24 cellular contexts compared by ENCODE assay signal in genomic region chr2:99350194-99350593, GRCh38. TPM values are rescaled to one million over a fixed set of nuclear protein-coding genes. Genes with fewer than 3 reads are reported as not detected.
DNase-seq lines count a peak whose midpoint lies in the region; ATAC-seq and TF ChIP-seq lines count a peak whose summit lies in the region.
"Had no signal": no experiment of that assay in that cellular context is flagged by ENCODE, and none has a peak within 500 bp of the region (broad histone marks: within the 10 kb centered on the region; RNA-seq: fewer than 3 reads in every experiment).

No MANE protein-coding gene starts in this region.

- H3K4me3 Mint-ChIP-seq in activated naive CD8-positive, alpha-beta T cell = peak overlapping the region; percentile 21
- no peak overlapping the region for H3K4me3 Mint-ChIP-seq in activated naive CD8-positive, alpha-beta T cell treated with anti-CD3 and anti-CD28 coated beads for 36 hours
- H3K4me3 Mint-ChIP-seq: H9, HFFc6 had no signal

- no peak for DNase-seq in activated naive CD8-positive, alpha-beta T cell treated with anti-CD3 and anti-CD28 coated beads for 36 hours
- DNase-seq in left colon = no peak
- no peak for DNase-seq in NCI-H1417 treated with DMSO at 0.1 percent for 48 hours (lab: John Stamatoyannopoulos, UW)
- no peak for DNase-seq in activated effector memory CD4-positive, alpha-beta T cell treated with anti-CD3 and anti-CD28 coated beads, Interleukin-2, amount 50 U/mL, for 16 hours
- DNase-seq in stimulated activated CD4-positive, alpha-beta T cell treated with anti-CD3 and anti-CD28 coated beads, Interleukin-1b, Interleukin-23, amount 100 ng/mL, for 48 hours = no peak
- DNase-seq: Caco-2; CD4-positive, CD25-positive, alpha-beta regulatory T cell; DMS 273 treated with DMSO at 0.1 percent for 48 hours; DND-41; GM23248; H9; HFFc6; NCI-H1105 treated with DMSO at 0.1 percent for 48 hours; NCI-H1694; NCI-H2081; NCI-H2171; NCI-H345; NCI-H524; NCI-H774; NK-92 treated with Interleukin-12 subunit alpha and Interleukin-12 subunit beta, amount 100 ng/mL, for 24 hours; SHP77 treated with DMSO at 0.1 percent for 48 hours had no signal

- H3K27me3 ChIP-seq in Loucy (ENCODE audit: insufficient read depth, low read length, poor library complexity, severe bottlenecking) = no peaks in the 10 kb centered on the region

- no peak overlapping the region for H2AFZ ChIP-seq in Loucy (ENCODE audit: low read length)
- H2AFZ ChIP-seq: GM23248 had no signal

- peaks cover 71% of the 10 kb centered on the region for H3K4me1 Mint-ChIP-seq in activated naive CD8-positive, alpha-beta T cell (ENCODE audit: low read depth)
- H3K4me1 Mint-ChIP-seq in activated naive CD8-positive, alpha-beta T cell treated with anti-CD3 and anti-CD28 coated beads for 36 hours = peaks cover 52% of the 10 kb centered on the region
- H3K4me1 Mint-ChIP-seq: H9 had no signal

- no peaks in the 10 kb centered on the region for H3F3A ChIP-seq in Loucy (ENCODE audit: low read depth)

- H3K27ac Mint-ChIP-seq in activated naive CD8-positive, alpha-beta T cell = no peak overlapping the region
- H3K27ac Mint-ChIP-seq in activated naive CD8-positive, alpha-beta T cell treated with anti-CD3 and anti-CD28 coated beads for 36 hours = no peak overlapping the region
- H3K27ac Mint-ChIP-seq: H9, HFFc6 had no signal

- no peaks in the 10 kb centered on the region for H3K36me3 ChIP-seq in Loucy (ENCODE audit: insufficient read depth, low read length)

- intact Hi-C loops in left colon (cut with DNase I, micrococcal nuclease) = no loop called here

- no peak for TF ChIP-seq CTCF in Loucy (conservative IDR thresholded peaks at IDR 0.05; ENCODE audit: low read length)

- peaks cover 9% of the 10 kb centered on the region for H3K4me1 ChIP-seq in Loucy (ENCODE audit: insufficient read depth, low read length, poor library complexity, severe bottlenecking)

- H4K20me1 ChIP-seq in Loucy (ENCODE audit: insufficient read depth, low read length, poor library complexity, severe bottlenecking) = peaks cover 55% of the 10 kb centered on the region

- peaks cover 93% of the 10 kb centered on the region for H3K79me2 ChIP-seq in Loucy (ENCODE audit: insufficient read depth, low read length)

- H3K4me3 ChIP-seq in Loucy (ENCODE audit: low read length, poor library complexity, severe bottlenecking) = no peak overlapping the region
- H3K4me3 ChIP-seq: GM23248 had no signal

- H3K9ac ChIP-seq in Loucy (ENCODE audit: low read depth, low read length, poor library complexity, severe bottlenecking) = no peak overlapping the region
- H3K9ac ChIP-seq: GM23248 had no signal

- H3K9me3 ChIP-seq in Loucy (ENCODE audit: insufficient read depth, low read depth, low read length) = no peaks in the 10 kb centered on the region
- H3K9me3 ChIP-seq: Caco-2 had no signal

- peak overlapping the region; percentile 10 for H3K4me2 ChIP-seq in Loucy (ENCODE audit: low read depth, low read length, poor library complexity, severe bottlenecking)

- no peaks in the 10 kb centered on the region for H3K9me2 ChIP-seq in Loucy (replicated peaks; ENCODE audit: low read depth, low read length)

- peak; percentile 31 for ATAC-seq in left colon

- peaks cover 4% of the 10 kb centered on the region for H3K36me3 Mint-ChIP-seq in activated naive CD8-positive, alpha-beta T cell
- peaks cover 27% of the 10 kb centered on the region for H3K36me3 Mint-ChIP-seq in activated naive CD8-positive, alpha-beta T cell treated with anti-CD3 and anti-CD28 coated beads for 36 hours

- H3K27me3 Mint-ChIP-seq in activated naive CD8-positive, alpha-beta T cell = no peaks in the 10 kb centered on the region
- no peaks in the 10 kb centered on the region for H3K27me3 Mint-ChIP-seq in activated naive CD8-positive, alpha-beta T cell treated with anti-CD3 and anti-CD28 coated beads for 36 hours
- H3K27me3 Mint-ChIP-seq: CD4-positive, CD25-positive, alpha-beta regulatory T cell had no signal

- no peaks in the 10 kb centered on the region for H3K9me3 Mint-ChIP-seq in activated naive CD8-positive, alpha-beta T cell (ENCODE audit: low read depth)
- no peaks in the 10 kb centered on the region for H3K9me3 Mint-ChIP-seq in activated naive CD8-positive, alpha-beta T cell treated with anti-CD3 and anti-CD28 coated beads for 36 hours
- H3K9me3 Mint-ChIP-seq: H9, HFFc6 had no signal

RNA-seq across cellular contexts. Expression of gene EIF5B, which starts 13.0 kb away (rescaled TPM):
- total RNA-seq in activated naive CD8-positive, alpha-beta T cell treated with anti-CD3 and anti-CD28 coated beads for 36 hours = 10 to 100 TPM; 98.7 to 99.6 TPM
- total RNA-seq in left colon = 10 to 100 TPM; 24.3 to 33.0 TPM

RNA-seq across cellular contexts. Expression of gene TXNDC9, which starts 14.1 kb away (rescaled TPM):
- 10 to 100 TPM; 30.0 to 31.7 TPM for total RNA-seq in activated naive CD8-positive, alpha-beta T cell treated with anti-CD3 and anti-CD28 coated beads for 36 hours
- total RNA-seq in left colon = 10 to 100 TPM; 27.9 to 29.4 TPM

RNA-seq across cellular contexts. Expression of gene LYG1, which starts 49.2 kb away (rescaled TPM):
- total RNA-seq in activated naive CD8-positive, alpha-beta T cell treated with anti-CD3 and anti-CD28 coated beads for 36 hours = under 1 TPM; 0.30 to 0.37 TPM
- 1 to 10 TPM in 1 of 2 donors, under 1 TPM in 1; 0.55 to 1.2 TPM for total RNA-seq in left colon
- total RNA-seq: G401, GM23248 had no signal
